In genomic region chr9:116450378-116451139, GRCh38 we compare ENCODE assay signal across 8 cellular contexts.
A peak's percentile ranks its signal among the peaks of the same experiment; 100 is the strongest.
DNase-seq lines count a peak whose midpoint lies in the region; ATAC-seq and TF ChIP-seq lines count a peak whose summit lies in the region.

No MANE protein-coding gene starts in this region.

- H3K9me2 ChIP-seq in PC-3 (replicated peaks; ENCODE audit: low read length) = no peaks in the 10 kb centered on the region

- no peaks in the 10 kb centered on the region for H4K20me1 ChIP-seq in PC-3 (ENCODE audit: low read length)

- CTCF ChIA-PET in PC-3 (lab: Charles Lee) = no interaction called here

- H3K36me3 Mint-ChIP-seq in mesothelial cell of epicardium = no peaks in the 10 kb centered on the region

- POLR2A ChIA-PET in PC-3 (lab: Charles Lee; ENCODE audit: unreplicated experiment) = no interaction called here

- H3K4me3 ChIP-seq in PC-3 (ENCODE audit: low read length) = no peak overlapping the region
- H3K4me3 ChIP-seq in SJCRH30 = no peak overlapping the region

- intact Hi-C loops in PC-3 (cut with micrococcal nuclease) = no loop called here

- no peak overlapping the region for H3K4me2 ChIP-seq in PC-3 (ENCODE audit: low read length)

- H3K9ac ChIP-seq in PC-3 (ENCODE audit: low read length) = no peak overlapping the region

- no TSS peak for BruUV-seq in PC-3 (replicated peaks; lab: Mats Ljungman, UMichigan)

- H3K9me3 ChIP-seq in PC-3 (ENCODE audit: low read length) (no peaks in the 10 kb centered on the region), SJCRH30 (replicated peaks) (no peaks in the 10 kb centered on the region)

- no peaks in the 10 kb centered on the region for H3F3A ChIP-seq in PC-3 (ENCODE audit: low read length, unreplicated experiment)

- H3K27me3 ChIP-seq in PC-3 (ENCODE audit: low read length) = no peaks in the 10 kb centered on the region
- no peaks in the 10 kb centered on the region for H3K27me3 ChIP-seq in SJCRH30

- H3K27me3 Mint-ChIP-seq in mesothelial cell of epicardium (ENCODE audit: low read depth) = no peaks in the 10 kb centered on the region

- no peaks in the 10 kb centered on the region for H3K79me2 ChIP-seq in PC-3 (ENCODE audit: low read length)

- H3K27ac Mint-ChIP-seq in mesothelial cell of epicardium = peak overlapping the region; percentile 50

- H3K4me1 ChIP-seq in PC-3 (ENCODE audit: insufficient read depth, low read length) (no peaks in the 10 kb centered on the region), SJCRH30 (no peaks in the 10 kb centered on the region)

- no peak overlapping the region for H2AFZ ChIP-seq in PC-3 (ENCODE audit: low read length)

- H3K36me3 ChIP-seq in PC-3 (ENCODE audit: low read depth, low read length) (no peaks in the 10 kb centered on the region), SJCRH30 (no peaks in the 10 kb centered on the region)

- no peak overlapping the region for H3K27ac ChIP-seq in PC-3 (ENCODE audit: low read length)
- no peak overlapping the region for H3K27ac ChIP-seq in SJCRH30

- H3K4me1 Mint-ChIP-seq in mesothelial cell of epicardium = peaks cover 12% of the 10 kb centered on the region

- TF ChIP-seq CTCF in PC-3 (conservative IDR thresholded peaks at IDR 0.05; ENCODE audit: low read depth, low read length) (no peak), mesothelial cell of epicardium (IDR thresholded peaks at IDR 0.05; ENCODE audit: unreplicated experiment) (no peak)

- no peaks in the 10 kb centered on the region for H3K9me3 Mint-ChIP-seq in mesothelial cell of epicardium

- no peak overlapping the region for H3K4me3 Mint-ChIP-seq in mesothelial cell of epicardium

- peak; percentile 82 for ATAC-seq in GM18519 (IDR thresholded peaks at IDR 0.05; ENCODE audit: low FRiP score, unreplicated experiment)
- peak; percentile 92 for ATAC-seq in HG02759 (IDR thresholded peaks at IDR 0.05; ENCODE audit: unreplicated experiment)
- no peak for ATAC-seq in PC-3

- DNase-seq in PC-3 (peak; percentile 26), mesothelial cell of epicardium (ENCODE audit: low spot score in 2 of 2, unreplicated experiment in 2 of 2) (no peak), SJCRH30 (no peak), NCI-H2171 (lab: John Stamatoyannopoulos, UW) (no peak)
- no peak for DNase-seq in stimulated activated CD4-positive, alpha-beta T cell treated with anti-CD3 and anti-CD28 coated beads, Interleukin-12 subunit alpha, Interleukin-12 subunit beta, amount 100 ng/mL, for 4 hours
- no peak for DNase-seq in activated effector memory CD4-positive, alpha-beta T cell treated with Interleukin-2 at 50 U/mL for 16 hours
